In the genomic region with DNA sequence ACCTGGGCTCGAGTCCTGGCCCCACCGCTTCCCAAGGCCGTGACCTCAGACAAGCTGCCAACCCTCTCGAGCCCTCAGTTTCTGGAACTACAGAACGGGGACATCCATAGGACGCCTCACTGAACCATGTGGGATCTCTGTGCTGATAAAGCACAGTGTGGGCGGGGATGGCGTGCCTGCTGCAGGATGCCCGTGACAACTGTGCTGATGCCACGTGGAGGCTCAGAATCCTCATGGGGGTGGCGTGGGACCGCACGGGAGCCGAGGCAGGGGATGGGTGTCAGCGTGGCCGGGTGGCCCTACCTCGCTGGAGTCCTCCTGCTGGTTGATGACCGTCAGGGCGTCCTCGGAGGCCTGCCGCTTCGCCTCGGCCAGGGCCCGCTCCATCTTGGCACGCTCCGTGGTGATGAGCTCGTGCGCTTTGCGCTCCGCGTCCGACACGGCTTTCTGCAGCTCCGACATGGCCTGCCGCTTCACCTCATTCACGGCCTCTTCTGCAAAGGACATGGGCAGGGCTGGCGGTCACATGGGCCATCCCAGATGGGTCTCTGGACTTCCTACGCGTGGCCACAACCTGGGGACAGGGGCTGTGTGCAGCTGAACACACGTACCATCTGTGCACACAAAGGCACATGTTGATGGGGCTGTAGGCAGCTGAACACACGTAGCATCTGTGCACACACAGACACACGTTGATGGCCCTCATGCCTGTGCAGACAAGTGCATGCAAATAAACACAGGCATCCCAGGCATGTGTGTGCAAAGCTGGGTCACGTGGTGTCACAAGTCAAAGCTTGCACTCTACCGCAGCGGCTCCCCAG, we compare ENCODE assay signal across 1 cellular context.
TF ChIP-seq lines count a peak whose summit lies in the region.

No MANE protein-coding gene starts in this region.

TF ChIP-seq in HepG2, 621 proteins besides CTCF, POLR2A, EP300 and RAD21:
- no peak for TF ChIP-seq NFKB2 (CRISPR knock-in tag; IDR thresholded peaks at IDR 0.05; ENCODE audit: borderline replicate concordance)
- TF ChIP-seq USF2 (IDR thresholded peaks at IDR 0.05; ENCODE audit: low read depth, low read length): peak; percentile 81
- TF ChIP-seq USF2 (CRISPR knock-in tag; IDR thresholded peaks at IDR 0.05; ENCODE audit: borderline replicate concordance): no peak
- 0 out of 2 replicates have a peak, but pooled peaks have one; percentile 20 for TF ChIP-seq DNMT1 (CRISPR knock-in tag; IDR thresholded peaks at IDR 0.05)
- 0 out of 2 replicates have a peak, but pooled peaks have one; percentile 9 for TF ChIP-seq ZNF563 (CRISPR knock-in tag; IDR thresholded peaks at IDR 0.05)
- TF ChIP-seq RAD51 (IDR thresholded peaks at IDR 0.05; ENCODE audit: borderline replicate concordance): peak; percentile 66; the same call in 1 of the 2 replicates
- TF ChIP-seq HNRNPLL (IDR thresholded peaks at IDR 0.05; ENCODE audit: low read depth, low read length, poor library complexity, severe bottlenecking): peak; percentile 7
- TF ChIP-seq BHLHE40 (IDR thresholded peaks at IDR 0.05; ENCODE audit: low read length): peak; percentile 39; the same call in 1 of the 2 replicates
- TF ChIP-seq, protein P1, sequence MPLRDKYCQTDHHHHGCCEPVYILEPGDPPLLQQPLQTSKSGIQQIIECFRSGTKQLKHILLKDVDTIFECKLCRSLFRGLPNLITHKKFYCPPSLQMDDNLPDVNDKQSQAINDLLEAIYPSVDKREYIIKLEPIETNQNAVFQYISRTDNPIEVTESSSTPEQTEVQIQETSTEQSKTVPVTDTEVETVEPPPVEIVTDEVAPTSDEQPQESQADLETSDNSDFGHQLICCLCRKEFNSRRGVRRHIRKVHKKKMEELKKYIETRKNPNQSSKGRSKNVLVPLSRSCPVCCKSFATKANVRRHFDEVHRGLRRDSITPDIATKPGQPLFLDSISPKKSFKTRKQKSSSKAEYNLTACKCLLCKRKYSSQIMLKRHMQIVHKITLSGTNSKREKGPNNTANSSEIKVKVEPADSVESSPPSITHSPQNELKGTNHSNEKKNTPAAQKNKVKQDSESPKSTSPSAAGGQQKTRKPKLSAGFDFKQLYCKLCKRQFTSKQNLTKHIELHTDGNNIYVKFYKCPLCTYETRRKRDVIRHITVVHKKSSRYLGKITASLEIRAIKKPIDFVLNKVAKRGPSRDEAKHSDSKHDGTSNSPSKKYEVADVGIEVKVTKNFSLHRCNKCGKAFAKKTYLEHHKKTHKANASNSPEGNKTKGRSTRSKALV (CRISPR knock-in tag; IDR thresholded peaks at IDR 0.05): 0 out of 2 replicates have a peak, but pooled peaks have one; percentile 1
- TF ChIP-seq, protein P2, sequence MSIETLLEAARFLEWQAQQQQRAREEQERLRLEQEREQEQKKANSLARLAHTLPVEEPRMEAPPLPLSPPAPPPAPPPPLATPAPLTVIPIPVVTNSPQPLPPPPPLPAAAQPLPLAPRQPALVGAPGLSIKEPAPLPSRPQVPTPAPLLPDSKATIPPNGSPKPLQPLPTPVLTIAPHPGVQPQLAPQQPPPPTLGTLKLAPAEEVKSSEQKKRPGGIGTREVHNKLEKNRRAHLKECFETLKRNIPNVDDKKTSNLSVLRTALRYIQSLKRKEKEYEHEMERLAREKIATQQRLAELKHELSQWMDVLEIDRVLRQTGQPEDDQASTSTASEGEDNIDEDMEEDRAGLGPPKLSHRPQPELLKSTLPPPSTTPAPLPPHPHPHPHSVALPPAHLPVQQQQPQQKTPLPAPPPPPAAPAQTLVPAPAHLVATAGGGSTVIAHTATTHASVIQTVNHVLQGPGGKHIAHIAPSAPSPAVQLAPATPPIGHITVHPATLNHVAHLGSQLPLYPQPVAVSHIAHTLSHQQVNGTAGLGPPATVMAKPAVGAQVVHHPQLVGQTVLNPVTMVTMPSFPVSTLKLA (IDR thresholded peaks at IDR 0.05): peak; percentile 97
- no peak for TF ChIP-seq SNRNP70 (IDR thresholded peaks at IDR 0.05; ENCODE audit: low read depth, low read length)
